8 cellular contexts compared by ENCODE assay signal in genomic region chr2:68031546-68032160, GRCh38. TPM values are rescaled to one million over a fixed set of nuclear protein-coding genes. Genes with fewer than 3 reads are reported as not detected.
DNase-seq lines count a peak whose midpoint lies in the region; ATAC-seq and TF ChIP-seq lines count a peak whose summit lies in the region.

No MANE protein-coding gene starts in this region.

- in situ Hi-C loops in astrocyte of the spinal cord (cut with HindIII; ENCODE audit: low sequenced_read_pairs) = no loop called here

- peak; percentile 52 to 64 for DNase-seq in AML-193 (lab: John Stamatoyannopoulos, UW)
- peak; percentile 76 for DNase-seq in NCI-H2227 treated with DMSO at 0.1 percent for 48 hours (lab: John Stamatoyannopoulos, UW)
- DNase-seq in astrocyte of the spinal cord (ENCODE audit: low read depth, low spot score) = peak; percentile 72
- peak; percentile 70 for DNase-seq in kidney glomerular epithelial cell (lab: John Stamatoyannopoulos, UW)
- DNase-seq in aorta = no peak

- H3K36me3 ChIP-seq in aorta (ENCODE audit: control insufficient read depth in 1 of 2, insufficient read depth in 2 of 2, low read length in 1 of 2) = no peaks in the 10 kb centered on the region

- intact Hi-C loops in aorta (cut with DNase I) = loop anchor here (5.0 to 10.0 kb wide), 5 partner anchors 184 to 1597 kb away; partner anchors contain the start of gene MEIS1 (in 1 of the 2)

- no peak overlapping the region for H3K4me3 ChIP-seq in astrocyte of the spinal cord (ENCODE audit: low read depth, low read length)
- no peak overlapping the region for H3K4me3 ChIP-seq in aorta (ENCODE audit: low read length in 2 of 2)

- WGBS in aorta, 2 donors = 40 to 42% methylated on average over 2 of the region's 2 CpGs

- H3K9me3 ChIP-seq in aorta (ENCODE audit: control insufficient read depth, low read length) = no peaks in the 10 kb centered on the region

- H3K4me1 ChIP-seq in aorta (ENCODE audit: control insufficient read depth in 1 of 2, insufficient read depth in 2 of 2, low read length in 2 of 2) = no peaks in the 10 kb centered on the region

- TF ChIP-seq CTCF in astrocyte of the spinal cord (IDR thresholded peaks at IDR 0.05; ENCODE audit: low read depth, low read length) = peak; percentile 53

- no peak overlapping the region for H3K27ac ChIP-seq in aorta (ENCODE audit: low read depth in 1 of 2, low read length in 2 of 2)

- no peaks in the 10 kb centered on the region for H3K27me3 ChIP-seq in aorta (ENCODE audit: control insufficient read depth in 1 of 2, insufficient read depth in 2 of 2, low read length in 1 of 2)

- ATAC-seq in GM18502 (IDR thresholded peaks at IDR 0.05; ENCODE audit: poor library complexity, unreplicated experiment) = peak; percentile 82
- ATAC-seq in HG03196 (IDR thresholded peaks at IDR 0.05; ENCODE audit: unreplicated experiment) = peak; percentile 76
- peak; percentile 64 for ATAC-seq in aorta (ENCODE audit: low FRiP score)
- no peak for ATAC-seq in activated CD4-positive, CD25-positive, alpha-beta regulatory T cell treated with anti-CD3 and anti-CD28 coated beads, Interleukin-2, amount 50 U/mL, for 24 hours

RNA-seq across cellular contexts. Expression of gene C1D, which starts 31.2 kb away (rescaled TPM):
- total RNA-seq in aorta = 10 to 100 TPM; 19.9 to 20.3 TPM
- polyA plus RNA-seq in aorta = 10 to 100 TPM; 32.8 to 33.3 TPM

Comparison
In these comparisons a context has a peak if more than half of its experiments do, and no peak if none do; other contexts are left out.
1. DNase-seq: peak in AML-193 (2 of 2), NCI-H2227 treated with DMSO at 0.1 percent for 48 hours (single experiment), astrocyte of the spinal cord (single experiment) and kidney glomerular epithelial cell (single experiment); none in aorta (0 of 2).
2. ATAC-seq: peak in GM18502 (single experiment), HG03196 (single experiment) and aorta (single experiment); none in activated CD4-positive, CD25-positive, alpha-beta regulatory T cell treated with anti-CD3 and anti-CD28 coated beads, Interleukin-2, amount 50 U/mL, for 24 hours (0 of 2).